In the genomic region with DNA sequence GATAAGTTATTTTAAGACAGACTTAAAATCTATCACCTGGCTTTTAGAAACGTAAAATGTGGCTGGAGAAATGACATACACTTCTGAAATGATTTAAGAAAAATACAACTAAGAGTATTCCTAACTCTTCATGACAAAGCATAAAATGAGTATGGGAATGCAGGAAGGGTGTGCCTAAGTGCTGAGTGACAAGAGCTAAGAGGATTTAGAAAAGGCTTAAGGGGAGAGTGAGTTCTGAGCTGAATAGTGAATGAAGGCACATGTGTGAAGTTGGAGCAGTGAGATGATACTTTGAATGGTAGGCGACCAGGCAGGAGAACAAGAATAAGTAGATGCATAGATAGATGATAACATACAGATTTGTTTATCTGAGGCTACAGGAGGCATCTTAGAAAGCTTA, we compare ENCODE assay signal across 1 cellular context.
TF ChIP-seq lines count a peak whose summit lies in the region.

No MANE protein-coding gene starts in this region.

TF ChIP-seq in GM23338, 12 proteins besides CTCF, POLR2A, EP300 and RAD21 (continued from another document):
- TF ChIP-seq, protein P1, sequence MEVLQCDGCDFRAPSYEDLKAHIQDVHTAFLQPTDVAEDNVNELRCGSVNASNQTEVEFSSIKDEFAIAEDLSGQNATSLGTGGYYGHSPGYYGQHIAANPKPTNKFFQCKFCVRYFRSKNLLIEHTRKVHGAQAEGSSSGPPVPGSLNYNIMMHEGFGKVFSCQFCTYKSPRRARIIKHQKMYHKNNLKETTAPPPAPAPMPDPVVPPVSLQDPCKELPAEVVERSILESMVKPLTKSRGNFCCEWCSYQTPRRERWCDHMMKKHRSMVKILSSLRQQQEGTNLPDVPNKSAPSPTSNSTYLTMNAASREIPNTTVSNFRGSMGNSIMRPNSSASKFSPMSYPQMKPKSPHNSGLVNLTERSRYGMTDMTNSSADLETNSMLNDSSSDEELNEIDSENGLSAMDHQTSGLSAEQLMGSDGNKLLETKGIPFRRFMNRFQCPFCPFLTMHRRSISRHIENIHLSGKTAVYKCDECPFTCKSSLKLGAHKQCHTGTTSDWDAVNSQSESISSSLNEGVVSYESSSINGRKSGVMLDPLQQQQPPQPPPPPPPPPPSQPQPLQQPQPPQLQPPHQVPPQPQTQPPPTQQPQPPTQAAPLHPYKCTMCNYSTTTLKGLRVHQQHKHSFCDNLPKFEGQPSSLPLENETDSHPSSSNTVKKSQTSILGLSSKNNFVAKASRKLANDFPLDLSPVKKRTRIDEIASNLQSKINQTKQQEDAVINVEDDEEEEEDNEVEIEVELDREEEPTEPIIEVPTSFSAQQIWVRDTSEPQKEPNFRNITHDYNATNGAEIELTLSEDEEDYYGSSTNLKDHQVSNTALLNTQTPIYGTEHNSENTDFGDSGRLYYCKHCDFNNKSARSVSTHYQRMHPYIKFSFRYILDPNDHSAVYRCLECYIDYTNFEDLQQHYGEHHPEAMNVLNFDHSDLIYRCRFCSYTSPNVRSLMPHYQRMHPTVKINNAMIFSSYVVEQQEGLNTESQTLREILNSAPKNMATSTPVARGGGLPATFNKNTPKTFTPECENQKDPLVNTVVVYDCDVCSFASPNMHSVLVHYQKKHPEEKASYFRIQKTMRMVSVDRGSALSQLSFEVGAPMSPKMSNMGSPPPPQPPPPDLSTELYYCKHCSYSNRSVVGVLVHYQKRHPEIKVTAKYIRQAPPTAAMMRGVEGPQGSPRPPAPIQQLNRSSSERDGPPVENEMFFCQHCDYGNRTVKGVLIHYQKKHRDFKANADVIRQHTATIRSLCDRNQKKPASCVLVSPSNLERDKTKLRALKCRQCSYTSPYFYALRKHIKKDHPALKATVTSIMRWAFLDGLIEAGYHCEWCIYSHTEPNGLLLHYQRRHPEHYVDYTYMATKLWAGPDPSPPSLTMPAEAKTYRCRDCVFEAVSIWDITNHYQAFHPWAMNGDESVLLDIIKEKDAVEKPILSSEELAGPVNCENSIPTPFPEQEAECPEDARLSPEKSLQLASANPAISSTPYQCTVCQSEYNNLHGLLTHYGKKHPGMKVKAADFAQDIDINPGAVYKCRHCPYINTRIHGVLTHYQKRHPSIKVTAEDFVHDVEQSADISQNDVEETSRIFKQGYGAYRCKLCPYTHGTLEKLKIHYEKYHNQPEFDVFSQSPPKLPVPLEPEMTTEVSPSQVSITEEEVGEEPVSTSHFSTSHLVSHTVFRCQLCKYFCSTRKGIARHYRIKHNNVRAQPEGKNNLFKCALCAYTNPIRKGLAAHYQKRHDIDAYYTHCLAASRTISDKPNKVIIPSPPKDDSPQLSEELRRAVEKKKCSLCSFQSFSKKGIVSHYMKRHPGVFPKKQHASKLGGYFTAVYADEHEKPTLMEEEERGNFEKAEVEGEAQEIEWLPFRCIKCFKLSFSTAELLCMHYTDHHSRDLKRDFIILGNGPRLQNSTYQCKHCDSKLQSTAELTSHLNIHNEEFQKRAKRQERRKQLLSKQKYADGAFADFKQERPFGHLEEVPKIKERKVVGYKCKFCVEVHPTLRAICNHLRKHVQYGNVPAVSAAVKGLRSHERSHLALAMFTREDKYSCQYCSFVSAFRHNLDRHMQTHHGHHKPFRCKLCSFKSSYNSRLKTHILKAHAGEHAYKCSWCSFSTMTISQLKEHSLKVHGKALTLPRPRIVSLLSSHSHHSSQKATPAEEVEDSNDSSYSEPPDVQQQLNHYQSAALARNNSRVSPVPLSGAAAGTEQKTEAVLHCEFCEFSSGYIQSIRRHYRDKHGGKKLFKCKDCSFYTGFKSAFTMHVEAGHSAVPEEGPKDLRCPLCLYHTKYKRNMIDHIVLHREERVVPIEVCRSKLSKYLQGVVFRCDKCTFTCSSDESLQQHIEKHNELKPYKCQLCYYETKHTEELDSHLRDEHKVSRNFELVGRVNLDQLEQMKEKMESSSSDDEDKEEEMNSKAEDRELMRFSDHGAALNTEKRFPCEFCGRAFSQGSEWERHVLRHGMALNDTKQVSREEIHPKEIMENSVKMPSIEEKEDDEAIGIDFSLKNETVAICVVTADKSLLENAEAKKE (CRISPR knock-in tag; IDR thresholded peaks at IDR 0.05): no peak
- TF ChIP-seq ZNF114 (CRISPR knock-in tag; IDR thresholded peaks at IDR 0.05) (no peak), ETS1 (IDR thresholded peaks at IDR 0.05) (no peak), ZNF331 (CRISPR knock-in tag; IDR thresholded peaks at IDR 0.05; ENCODE audit: low read depth) (no peak), EZH2 (IDR thresholded peaks at IDR 0.05; ENCODE audit: low read depth, unreplicated experiment) (no peak), REST (IDR thresholded peaks at IDR 0.05; ENCODE audit: unreplicated experiment) (no peak)
